Comparison of ENCODE assay signal across 8 cellular contexts in genomic region chr2:232327089-232328037, GRCh38. TPM values are rescaled to one million over a fixed set of nuclear protein-coding genes. Genes with fewer than 3 reads are reported as not detected.
DNase-seq lines count a peak whose midpoint lies in the region; ATAC-seq, FAIRE-seq and TF ChIP-seq lines count a peak whose summit lies in the region.

No MANE protein-coding gene starts in this region.

- no peaks in the 10 kb centered on the region for H3K36me3 Mint-ChIP-seq in activated CD4-positive, alpha-beta T cell treated with anti-CD3 and anti-CD28 coated beads, Interleukin-2, amount 10 ng/mL, durations not matched to agents 24 days and 14 days (ENCODE audit: low read depth)

- WGBS in lung, 2 donors, result 65 to 67% methylated on average over 12 of the region's 12 CpGs

- no peak overlapping the region for H3K4me3 Mint-ChIP-seq in activated CD4-positive, alpha-beta T cell treated with anti-CD3 and anti-CD28 coated beads, Interleukin-2, amount 10 ng/mL, durations not matched to agents 24 days and 14 days

- peak; percentile 76 for DNase-seq in GM19239 (ENCODE audit: insufficient read length, low spot score)
- peak; percentile 22 for DNase-seq in LNCaP clone FGC (ENCODE audit: low read depth)
- DNase-seq in activated CD4-positive, alpha-beta T cell treated with anti-CD3 and anti-CD28 coated beads, Interleukin-2, amount 10 ng/mL, durations not matched to agents 24 days and 14 days, result peak; percentile 96
- peak; percentile 88 for DNase-seq in dermis blood vessel endothelial cell
- DNase-seq in lung (ENCODE audit: low spot score), result peak; percentile 73
- peak; percentile 63 for DNase-seq in stimulated activated CD8-positive, alpha-beta memory T cell treated with anti-CD3 and anti-CD28 coated beads, Interleukin-12 subunit alpha, Interleukin-12 subunit beta, amount 100 ng/mL, for 4 hours (ENCODE audit: low read depth)
- DNase-seq in GOT3 (lab: John Stamatoyannopoulos, UW), result no peak

- TF ChIP-seq CTCF in LNCaP clone FGC (IDR thresholded peaks at IDR 0.05; ENCODE audit: control insufficient read depth, extremely low read depth, insufficient read depth) (peak; percentile 92), lung (IDR thresholded peaks at IDR 0.05; ENCODE audit: control extremely low read depth, extremely low read depth) (peak; percentile 64)

- H3K9me3 Mint-ChIP-seq in activated CD4-positive, alpha-beta T cell treated with anti-CD3 and anti-CD28 coated beads, Interleukin-2, amount 10 ng/mL, durations not matched to agents 24 days and 14 days, result no peaks in the 10 kb centered on the region

- peak overlapping the region in 8 of 11 experiments; percentile 19 to 72 (median 60); a peak in 14 of 22 replicates for H3K27ac ChIP-seq in BLaER1 treated with 17β-estradiol and CSF1 and Interleukin-3, amounts not matched to agents 10 nM and 100 nM
- H3K27ac ChIP-seq in lung (ENCODE audit: low read depth in 1 of 2, low read length in 1 of 2), result no peak overlapping the region

- no peaks in the 10 kb centered on the region; a peak in 1 of 22 replicates for H3K36me3 ChIP-seq in BLaER1 treated with 17β-estradiol and CSF1 and Interleukin-3, amounts not matched to agents 10 nM and 100 nM
- H3K36me3 ChIP-seq in lung (ENCODE audit: control insufficient read depth in 2 of 2, insufficient read depth in 2 of 2, low read length in 2 of 2), result no peaks in the 10 kb centered on the region

- intact Hi-C loops in activated CD4-positive, alpha-beta T cell treated with anti-CD3 and anti-CD28 coated beads, Interleukin-2, amount 10 ng/mL, durations not matched to agents 24 days and 14 days (cut with micrococcal nuclease), result loop anchor here (1.0 to 10.0 kb wide), 3 partner anchors 183 to 421 kb away; no protein-coding TSS in a partner anchor

- H3K4me1 Mint-ChIP-seq in activated CD4-positive, alpha-beta T cell treated with anti-CD3 and anti-CD28 coated beads, Interleukin-2, amount 10 ng/mL, durations not matched to agents 24 days and 14 days, result peaks cover 7% of the 10 kb centered on the region

- H3K27ac Mint-ChIP-seq in activated CD4-positive, alpha-beta T cell treated with anti-CD3 and anti-CD28 coated beads, Interleukin-2, amount 10 ng/mL, durations not matched to agents 24 days and 14 days, result no peak overlapping the region

- no peak overlapping the region; a peak in 1 of 20 replicates for H3K4me3 ChIP-seq in BLaER1 treated with 17β-estradiol and CSF1 and Interleukin-3, amounts not matched to agents 10 nM and 100 nM
- no peak overlapping the region for H3K4me3 ChIP-seq in LNCaP clone FGC (ENCODE audit: low read depth, low read length)
- no peak overlapping the region for H3K4me3 ChIP-seq in lung

- H4K20me1 ChIP-seq in BLaER1 treated with 17β-estradiol and CSF1 and Interleukin-3, amounts not matched to agents 10 nM and 100 nM, result peaks cover 3 to 28% (median 13%) of the 10 kb centered on the region in 11 experiments; a peak in 15 of 22 replicates

- H3K27me3 Mint-ChIP-seq in activated CD4-positive, alpha-beta T cell treated with anti-CD3 and anti-CD28 coated beads, Interleukin-2, amount 10 ng/mL, durations not matched to agents 24 days and 14 days, result no peaks in the 10 kb centered on the region

- peak overlapping the region in 9 of 11 experiments; percentile 8 to 61 (median 46); a peak in 14 of 22 replicates for H3K9ac ChIP-seq in BLaER1 treated with 17β-estradiol and CSF1 and Interleukin-3, amounts not matched to agents 10 nM and 100 nM

- ATAC-seq in lung (ENCODE audit: insufficient read depth, low FRiP score), result peak; percentile 67

- peak overlapping the region; percentile 66 to 92 (median 82) for H3K4me2 ChIP-seq in BLaER1 treated with 17β-estradiol and CSF1 and Interleukin-3, amounts not matched to agents 10 nM and 100 nM

- H3K27me3 ChIP-seq in BLaER1 treated with 17β-estradiol and CSF1 and Interleukin-3, amounts not matched to agents 10 nM and 100 nM, result no peaks in the 10 kb centered on the region
- H3K27me3 ChIP-seq in lung (ENCODE audit: control insufficient read depth, insufficient read depth), result no peaks in the 10 kb centered on the region

- no peaks in the 10 kb centered on the region for H3K9me3 ChIP-seq in BLaER1 treated with 17β-estradiol and CSF1 and Interleukin-3, amounts not matched to agents 10 nM and 100 nM (replicated peaks in 1 of 11)
- H3K9me3 ChIP-seq in lung (ENCODE audit: control insufficient read depth in 2 of 2, insufficient read depth in 1 of 2, low read length in 1 of 2), result no peaks in the 10 kb centered on the region

- peaks cover 56 to 82% (median 70%) of the 10 kb centered on the region in 10 experiments for H3K4me1 ChIP-seq in BLaER1 treated with 17β-estradiol and CSF1 and Interleukin-3, amounts not matched to agents 10 nM and 100 nM
- H3K4me1 ChIP-seq in lung (ENCODE audit: control insufficient read depth in 2 of 2, insufficient read depth in 2 of 2, low read length in 2 of 2), result no peaks in the 10 kb centered on the region

- FAIRE-seq in GM19239 (lab: Jason Lieb, UNC), result peak; percentile 95

RNA-seq across cellular contexts. Expression of gene ALPP, which starts 51.2 kb away (rescaled TPM):
- not detected in 2 replicates for total RNA-seq in activated CD4-positive, alpha-beta T cell treated with anti-CD3 and anti-CD28 coated beads, Interleukin-2, amount 10 ng/mL, durations not matched to agents 24 days and 14 days
- not detected in 2 replicates for total RNA-seq in dermis blood vessel endothelial cell
- total RNA-seq in lung, result 10 to 100 TPM in 1 of 2 donors, 1 to 10 TPM in 1; 7.0 to 25.8 TPM
- polyA plus RNA-seq in lung, result 10 to 100 TPM in 1 of 2 donors, 1 to 10 TPM in 1; 7.4 to 15.5 TPM

Comparison
In these comparisons a context has a peak if more than half of its experiments do, and no peak if none do; other contexts are left out.
1. H3K27ac ChIP-seq: peak in BLaER1 treated with 17β-estradiol and CSF1 and Interleukin-3, amounts not matched to agents 10 nM and 100 nM (8 of 11); none in lung (0 of 2).